In the genomic region with DNA sequence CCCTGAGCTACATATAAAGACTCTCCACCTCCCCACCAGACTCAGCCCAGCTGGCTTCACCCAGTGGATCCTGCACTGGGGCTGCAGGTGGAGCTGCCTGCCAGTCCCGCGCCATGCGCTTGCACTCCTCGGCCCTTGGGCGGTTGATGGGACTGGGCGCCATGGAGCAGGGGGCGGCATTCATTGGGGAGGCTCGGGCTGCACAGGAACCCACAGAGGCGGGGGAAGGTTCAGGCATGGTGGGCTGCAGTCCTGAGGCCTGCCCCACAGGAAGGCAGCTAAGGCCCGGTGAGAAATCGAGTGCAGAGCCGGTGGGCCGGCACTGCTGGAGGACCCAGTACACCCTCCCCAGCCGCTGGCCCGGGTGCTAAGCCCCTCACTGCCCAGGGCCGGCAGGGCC, we compare ENCODE assay signal across 24 cellular contexts.
"Had no signal": no experiment of that assay in that cellular context is flagged by ENCODE, and none has a peak within 500 bp of the region (broad histone marks: within the 10 kb centered on the region; RNA-seq: fewer than 3 reads in every experiment).

No MANE protein-coding gene starts in this region.

- FAIRE-seq: small intestine had no signal

- H2AFZ ChIP-seq: parathyroid adenoma had no signal

- H3K27ac ChIP-seq: ovary, parathyroid adenoma, psoas muscle, right lobe of liver, sigmoid colon, suprapubic skin, testis, tibial artery, transverse colon, upper lobe of right lung, uterus had no signal

- H3K36me3 ChIP-seq: ovary, right lobe of liver, sigmoid colon, suprapubic skin, tibial artery, transverse colon, upper lobe of right lung, uterus had no signal

- H3K27me3 ChIP-seq: ovary, right lobe of liver, sigmoid colon, suprapubic skin, testis, tibial artery, transverse colon, upper lobe of right lung, uterus had no signal

- H3K9me3 ChIP-seq: ovary, psoas muscle, right lobe of liver, sigmoid colon, suprapubic skin, testis, transverse colon, upper lobe of right lung, uterus had no signal

- DNase-seq: nephron progenitor cell; occipital lobe; ovary; psoas muscle; right lobe of liver; sigmoid colon; small intestine; stimulated activated CD4-positive, alpha-beta T cell treated with anti-CD3 and anti-CD28 coated beads, Interleukin-12 subunit alpha, Interleukin-12 subunit beta, amount 100 ng/mL, for 4 hours; stimulated activated CD4-positive, alpha-beta T cell treated with anti-CD3 and anti-CD28 coated beads, Interleukin-1b, Interleukin-23, amount 100 ng/mL, for 48 hours; stimulated activated CD4-positive, alpha-beta T cell treated with anti-CD3 and anti-CD28 coated beads, Interleukin-4, amount 100 ng/mL, for 1 hour; stimulated activated CD4-positive, alpha-beta T cell treated with anti-CD3 and anti-CD28 coated beads, Interleukin-4, amount 100 ng/mL, for 4 hours; stimulated activated CD8-positive, alpha-beta memory T cell treated with anti-CD3 and anti-CD28 coated beads, Interleukin-4, amount 100 ng/mL, for 48 hours; stimulated activated naive CD8-positive, alpha-beta T cell treated with anti-CD3 and anti-CD28 coated beads, Interleukin-15, Interleukin-2, amounts not matched to agents 100 U/mL and 50 U/mL, for 24 hours; substantia nigra; tibial artery; transverse colon; upper lobe of right lung; uterus had no signal

- H3K9ac ChIP-seq: parathyroid adenoma had no signal

- H3K4me3 ChIP-seq: ovary, psoas muscle, right lobe of liver, sigmoid colon, suprapubic skin, tibial artery, transverse colon, upper lobe of right lung, uterus had no signal

- ATAC-seq: natural killer cell treated with Interleukin-12 subunit alpha and Interleukin-12 subunit beta and Interleukin-15 and Interleukin-18, amount 100 ng/mL, for 72 hours; psoas muscle; right cardiac atrium; right lobe of liver; stimulated activated memory B cell treated with anti-CD40 and anti-IgM and Interleukin-4, amounts not matched to agents 10 μg/mL and 1 μg/mL and 100 μg/mL, for 72 hours; stimulated activated naive CD8-positive, alpha-beta T cell treated with anti-CD3 and anti-CD28 coated beads, Interleukin-15, Interleukin-2, amounts not matched to agents 100 U/mL and 50 U/mL, for 24 hours; upper lobe of right lung had no signal

- H3K4me1 ChIP-seq: parathyroid adenoma, psoas muscle, right lobe of liver, sigmoid colon, suprapubic skin, testis, tibial artery, transverse colon, upper lobe of right lung, uterus had no signal
